ENCODE assay signal across 22 cellular contexts in genomic region chr4:67809502-67809901, GRCh38. TPM values are rescaled to one million over a fixed set of nuclear protein-coding genes. Genes with fewer than 3 reads are reported as not detected.
DNase-seq lines count a peak whose midpoint lies in the region; FAIRE-seq and TF ChIP-seq lines count a peak whose summit lies in the region.
"Had no signal": no experiment of that assay in that cellular context is flagged by ENCODE, and none has a peak within 500 bp of the region (broad histone marks: within the 10 kb centered on the region; RNA-seq: fewer than 3 reads in every experiment).

No MANE protein-coding gene starts in this region.

- H3K27me3 ChIP-seq in BE2C, result no peaks in the 10 kb centered on the region
- H3K27me3 ChIP-seq in endodermal cell (ENCODE audit: control insufficient read depth, insufficient read depth, low read length, poor library complexity, severe bottlenecking), result no peaks in the 10 kb centered on the region
- H3K27me3 ChIP-seq in colonic mucosa, result no peaks in the 10 kb centered on the region

- H3K27ac Mint-ChIP-seq in endodermal cell (no peak overlapping the region), endothelial cell (ENCODE audit: unreplicated experiment) (no peak overlapping the region)
- H3K27ac Mint-ChIP-seq: CD4-positive, alpha-beta memory T cell; IgD-negative memory B cell had no signal

- H3K27me3 Mint-ChIP-seq in endodermal cell (ENCODE audit: insufficient read depth) (no peaks in the 10 kb centered on the region), endothelial cell (ENCODE audit: unreplicated experiment) (no peaks in the 10 kb centered on the region)
- H3K27me3 Mint-ChIP-seq: CD4-positive, alpha-beta memory T cell had no signal

- H3K4me3 Mint-ChIP-seq in endodermal cell, result no peak overlapping the region
- H3K4me3 Mint-ChIP-seq in endothelial cell (ENCODE audit: unreplicated experiment), result no peak overlapping the region
- H3K4me3 Mint-ChIP-seq: CD4-positive, alpha-beta memory T cell; IgD-negative memory B cell had no signal

- no peaks in the 10 kb centered on the region for H3K9me3 ChIP-seq in BE2C
- no peaks in the 10 kb centered on the region for H3K9me3 ChIP-seq in endodermal cell (ENCODE audit: control insufficient read depth, low read length)
- H3K9me3 ChIP-seq in colonic mucosa, result no peaks in the 10 kb centered on the region

- H3K9ac ChIP-seq in endodermal cell (ENCODE audit: extremely low read depth, low read length, poor library complexity, severe bottlenecking) (no peak overlapping the region), colonic mucosa (ENCODE audit: low read depth in 2 of 2, low read length in 2 of 2) (no peak overlapping the region)

- no peak for TF ChIP-seq CTCF in BE2C (IDR thresholded peaks at IDR 0.05; ENCODE audit: low read depth, low read length)
- peak; percentile 24 for TF ChIP-seq CTCF in endodermal cell (conservative IDR thresholded peaks at IDR 0.05)
- no peak for TF ChIP-seq CTCF in endothelial cell (IDR thresholded peaks at IDR 0.05; ENCODE audit: unreplicated experiment)
- TF ChIP-seq CTCF in colonic mucosa (IDR thresholded peaks at IDR 0.05), result no peak

- WGBS in endodermal cell (ENCODE audit: insufficient coverage in 1 of 2, insufficient read length in 1 of 2), 2 experiments, result 89 to 90% methylated on average over 5 to 7 of the region's 7 CpGs

- DNase-seq in BE2C (peak; percentile 6), NCI-H524 (lab: John Stamatoyannopoulos, UW) (peak; percentile 37 to 81), endodermal cell (peak; percentile 71), mesenteric fat pad (ENCODE audit: low spot score) (peak; percentile 62), endothelial cell (ENCODE audit: low spot score) (no peak), colonic mucosa (no peak), HTR-8/SVneo (ENCODE audit: insufficient read length, low spot score) (no peak)
- DNase-seq in stimulated activated CD4-positive, alpha-beta T cell treated with anti-CD3 and anti-CD28 coated beads, Interleukin-4, amount 100 ng/mL, for 1 hour, result no peak
- DNase-seq: 8988T; Calu3; CD4-positive, alpha-beta memory T cell; NCI-H1105; NCI-H1694; NCI-H2107; NCI-H226; NCI-H69; OCI-M1; SIG-M5 had no signal

- FAIRE-seq in HTR-8/SVneo (lab: Jason Lieb, UNC), result no peak

- H3K27ac ChIP-seq in endodermal cell (ENCODE audit: low read depth, low read length) (no peak overlapping the region), colonic mucosa (no peak overlapping the region)

- H3K4me1 ChIP-seq in BE2C (no peaks in the 10 kb centered on the region), endodermal cell (ENCODE audit: control insufficient read depth, insufficient read depth, low read length) (no peaks in the 10 kb centered on the region), colonic mucosa (no peaks in the 10 kb centered on the region)

- H3K9me3 Mint-ChIP-seq in endodermal cell (peaks cover 4% of the 10 kb centered on the region), endothelial cell (ENCODE audit: unreplicated experiment) (no peaks in the 10 kb centered on the region)

- intact Hi-C loops in colonic mucosa (cut with DNase I), result no loop called here

- H3K4me3 ChIP-seq in BE2C (ENCODE audit: low read depth, low read length), result no peak overlapping the region
- H3K4me3 ChIP-seq in endodermal cell (ENCODE audit: low read length), result no peak overlapping the region
- no peak overlapping the region for H3K4me3 ChIP-seq in colonic mucosa

- H3K4me1 Mint-ChIP-seq in endodermal cell, result no peaks in the 10 kb centered on the region
- no peaks in the 10 kb centered on the region for H3K4me1 Mint-ChIP-seq in endothelial cell (ENCODE audit: unreplicated experiment)
- H3K4me1 Mint-ChIP-seq: CD4-positive, alpha-beta memory T cell; IgD-negative memory B cell had no signal

- H3K36me3 Mint-ChIP-seq in endodermal cell (ENCODE audit: low read depth) (no peaks in the 10 kb centered on the region), endothelial cell (ENCODE audit: low read depth, unreplicated experiment) (peaks cover 3% of the 10 kb centered on the region)
- H3K36me3 Mint-ChIP-seq: IgD-negative memory B cell had no signal

- H3K36me3 ChIP-seq in BE2C, result no peaks in the 10 kb centered on the region
- H3K36me3 ChIP-seq in endodermal cell (ENCODE audit: control insufficient read depth, insufficient read depth, low read length), result no peaks in the 10 kb centered on the region
- no peaks in the 10 kb centered on the region for H3K36me3 ChIP-seq in colonic mucosa

RNA-seq across cellular contexts. Expression of gene GNRHR, which starts 55.3 kb away (rescaled TPM):
- 0.34 TPM for polyA plus RNA-seq in BE2C (2012; ENCODE audit: insufficient read depth, insufficient read length, low read depth)
- not detected for total RNA-seq in endodermal cell
- not detected for polyA plus RNA-seq in endodermal cell (2013, experiment 1 of 2)
- not detected for polyA plus RNA-seq in endodermal cell (2013, experiment 2 of 2)
- total RNA-seq in mesenteric fat pad, result not detected
- total RNA-seq in endothelial cell (ENCODE audit: unreplicated experiment), result not detected
- total RNA-seq in colonic mucosa, result not detected
- total RNA-seq: Calu3; CD4-positive, alpha-beta memory T cell; LHCN-M2; RPMI7951 had no signal
- polyA plus RNA-seq: BJ; CD4-positive, alpha-beta memory T cell; IgD-negative memory B cell had no signal

Comparison
In these comparisons a context has a peak if more than half of its experiments do, and no peak if none do; other contexts are left out.
1. DNase-seq: peak in BE2C (single experiment), NCI-H524 (2 of 2), endodermal cell (single experiment) and mesenteric fat pad (single experiment); none in stimulated activated CD4-positive, alpha-beta T cell treated with anti-CD3 and anti-CD28 coated beads, Interleukin-4, amount 100 ng/mL, for 1 hour (single experiment), endothelial cell (single experiment), colonic mucosa (single experiment) and HTR-8/SVneo (single experiment).